Comparison of ENCODE assay signal across 1 cellular context in genomic region chr19:3386447-3387234, GRCh38.
TF ChIP-seq lines count a peak whose summit lies in the region.

No MANE protein-coding gene starts in this region.

TF ChIP-seq in H1, 55 proteins besides CTCF, POLR2A, EP300 and RAD21:
- TF ChIP-seq HDAC6 (IDR thresholded peaks at IDR 0.05; ENCODE audit: low read depth, low read length), result no peak
